ENCODE assay signal across 8 cellular contexts in the genomic region with DNA sequence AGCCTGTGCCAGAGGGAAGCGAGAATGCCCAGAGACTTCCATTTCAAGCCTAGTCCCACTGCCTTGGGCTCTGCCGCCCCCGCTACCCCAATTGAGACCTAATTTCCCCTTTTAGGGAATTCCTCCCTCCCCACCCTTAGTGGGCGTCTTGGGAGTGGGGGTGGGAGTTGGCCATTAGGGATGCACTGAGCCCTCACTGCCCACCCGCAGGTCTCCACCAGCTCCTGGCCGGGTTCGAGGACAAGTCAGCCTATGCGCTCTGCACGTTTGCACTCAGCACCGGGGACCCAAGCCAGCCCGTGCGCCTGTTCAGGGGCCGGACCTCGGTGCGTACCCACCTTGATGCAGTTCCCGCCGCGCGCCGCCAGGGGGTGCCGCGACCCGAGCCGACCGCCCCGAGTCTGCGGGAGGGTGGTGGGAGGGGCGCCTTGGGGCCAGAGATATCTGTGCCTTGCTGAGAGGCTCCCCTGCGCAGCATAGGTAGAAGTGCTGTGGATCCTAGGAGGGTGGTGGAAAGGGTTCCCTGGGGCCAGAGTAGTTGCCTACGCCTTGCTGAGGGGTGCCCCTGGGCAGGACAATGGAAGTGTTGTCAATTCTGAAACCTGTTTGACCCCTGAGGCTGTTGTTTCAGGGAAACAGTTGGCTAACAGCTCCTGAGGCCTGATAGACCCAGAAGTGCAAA. TPM values are rescaled to one million over a fixed set of nuclear protein-coding genes. Genes with fewer than 3 reads are reported as not detected.
DNase-seq lines count a peak whose midpoint lies in the region; ATAC-seq and TF ChIP-seq lines count a peak whose summit lies in the region.

No MANE protein-coding gene starts in this region.

- H3K4me3 ChIP-seq in Loucy (ENCODE audit: low read length, poor library complexity, severe bottlenecking): no peak overlapping the region

- TF ChIP-seq CTCF in AG09319 (IDR thresholded peaks at IDR 0.05; ENCODE audit: low read depth, low read length): peak; percentile 83
- TF ChIP-seq CTCF in Loucy (conservative IDR thresholded peaks at IDR 0.05; ENCODE audit: low read length): peak; percentile 88
- TF ChIP-seq CTCF in mesothelial cell of epicardium (IDR thresholded peaks at IDR 0.05; ENCODE audit: unreplicated experiment): peak; percentile 99

- H3K4me3 Mint-ChIP-seq in dendritic cell treated with granulocyte-macrophage colony-stimulating factor and Interleukin-4, amounts not matched to agents 40 ng/mL and 50 ng/mL, for 4 days: peak overlapping the region; percentile 39
- H3K4me3 Mint-ChIP-seq in mesothelial cell of epicardium: no peak overlapping the region

- ATAC-seq in GM18867 (IDR thresholded peaks at IDR 0.05; ENCODE audit: unreplicated experiment) (peak; percentile 67), HG03097 (IDR thresholded peaks at IDR 0.05; ENCODE audit: low FRiP score, unreplicated experiment) (no peak)

- no peak overlapping the region for H2AFZ ChIP-seq in Loucy (ENCODE audit: low read length)

- no peaks in the 10 kb centered on the region for H4K20me1 ChIP-seq in Loucy (ENCODE audit: insufficient read depth, low read length, poor library complexity, severe bottlenecking)

- DNase-seq in AG09319 (ENCODE audit: extremely low read depth, low read depth): no peak
- peak; percentile 88 for DNase-seq in activated CD4-positive, alpha-beta T cell treated with anti-CD3 and anti-CD28 coated beads for 48 hours
- peak in 1 of 2 experiments; percentile 77 for DNase-seq in mesothelial cell of epicardium (ENCODE audit: low spot score in 2 of 2, unreplicated experiment in 2 of 2)
- peak; percentile 59 to 69 for DNase-seq in stimulated activated CD8-positive, alpha-beta memory T cell treated with anti-CD3 and anti-CD28 coated beads, Interleukin-7, amount 100 ng/mL, for 48 hours (ENCODE audit: extremely low read depth in 1 of 2, low read depth in 1 of 2)

- H3K9ac ChIP-seq in Loucy (ENCODE audit: low read depth, low read length, poor library complexity, severe bottlenecking): no peak overlapping the region

- H3K9me3 ChIP-seq in Loucy (ENCODE audit: insufficient read depth, low read depth, low read length): no peaks in the 10 kb centered on the region

- H3K36me3 Mint-ChIP-seq in dendritic cell treated with granulocyte-macrophage colony-stimulating factor and Interleukin-4, amounts not matched to agents 40 ng/mL and 50 ng/mL, for 4 days (ENCODE audit: low read depth): peaks cover 77% of the 10 kb centered on the region
- H3K36me3 Mint-ChIP-seq in mesothelial cell of epicardium: peaks cover 14% of the 10 kb centered on the region

- H3K9me2 ChIP-seq in Loucy (replicated peaks; ENCODE audit: low read depth, low read length): no peaks in the 10 kb centered on the region

- no peaks in the 10 kb centered on the region for H3K79me2 ChIP-seq in Loucy (ENCODE audit: insufficient read depth, low read length)

- no peaks in the 10 kb centered on the region for H3K9me3 Mint-ChIP-seq in dendritic cell treated with granulocyte-macrophage colony-stimulating factor and Interleukin-4, amounts not matched to agents 40 ng/mL and 50 ng/mL, for 4 days
- no peaks in the 10 kb centered on the region for H3K9me3 Mint-ChIP-seq in mesothelial cell of epicardium

- H3K4me1 ChIP-seq in Loucy (ENCODE audit: insufficient read depth, low read length, poor library complexity, severe bottlenecking): peaks cover 14% of the 10 kb centered on the region

- H3K27me3 Mint-ChIP-seq in dendritic cell treated with granulocyte-macrophage colony-stimulating factor and Interleukin-4, amounts not matched to agents 40 ng/mL and 50 ng/mL, for 4 days: no peaks in the 10 kb centered on the region
- no peaks in the 10 kb centered on the region for H3K27me3 Mint-ChIP-seq in mesothelial cell of epicardium (ENCODE audit: low read depth)

- no peaks in the 10 kb centered on the region for H3F3A ChIP-seq in Loucy (ENCODE audit: low read depth)

- H3K27me3 ChIP-seq in Loucy (ENCODE audit: insufficient read depth, low read length, poor library complexity, severe bottlenecking): no peaks in the 10 kb centered on the region

- H3K4me2 ChIP-seq in Loucy (ENCODE audit: low read depth, low read length, poor library complexity, severe bottlenecking): no peak overlapping the region

- H3K4me1 Mint-ChIP-seq in dendritic cell treated with granulocyte-macrophage colony-stimulating factor and Interleukin-4, amounts not matched to agents 40 ng/mL and 50 ng/mL, for 4 days (ENCODE audit: low read depth): peaks cover 37% of the 10 kb centered on the region
- H3K4me1 Mint-ChIP-seq in mesothelial cell of epicardium: no peaks in the 10 kb centered on the region

- intact Hi-C loops in dendritic cell treated with granulocyte-macrophage colony-stimulating factor and Interleukin-4, amounts not matched to agents 40 ng/mL and 50 ng/mL, for 4 days (cut with micrococcal nuclease): no loop called here

- peak overlapping the region; percentile 70 for H3K27ac Mint-ChIP-seq in dendritic cell treated with granulocyte-macrophage colony-stimulating factor and Interleukin-4, amounts not matched to agents 40 ng/mL and 50 ng/mL, for 4 days
- H3K27ac Mint-ChIP-seq in mesothelial cell of epicardium: no peak overlapping the region

- peaks cover 5% of the 10 kb centered on the region; the same call in 1 of the 2 replicates for H3K36me3 ChIP-seq in Loucy (ENCODE audit: insufficient read depth, low read length)

RNA-seq across cellular contexts. Expression of a gene that starts 9.2 kb away (rescaled TPM):
- 54.7 to 59.3 TPM (median 57.6 TPM) in 3 replicates for total RNA-seq in mesothelial cell of epicardium

RNA-seq across cellular contexts. Expression of a gene that starts 14.0 kb away (rescaled TPM):
- 62.7 to 63.0 TPM (median 63.0 TPM) in 3 replicates for total RNA-seq in mesothelial cell of epicardium

RNA-seq across cellular contexts. Expression of a gene that starts 20.5 kb away (rescaled TPM):
- total RNA-seq in mesothelial cell of epicardium: 1.0 to 2.5 TPM (median 1.9 TPM) in 3 replicates

RNA-seq across cellular contexts. Expression of a gene that starts 45.1 kb away (rescaled TPM):
- total RNA-seq in mesothelial cell of epicardium: 14.1 to 15.1 TPM (median 14.2 TPM) in 3 replicates

RNA-seq across cellular contexts. Expression of a gene that starts 58.8 kb away (rescaled TPM):
- total RNA-seq in mesothelial cell of epicardium: 19.1 to 19.8 TPM (median 19.7 TPM) in 3 replicates
